ENCODE assay signal across 8 cellular contexts in genomic region chr17:42013740-42014139, GRCh38. TPM values are rescaled to one million over a fixed set of nuclear protein-coding genes. Genes with fewer than 3 reads are reported as not detected.
DNase-seq lines count a peak whose midpoint lies in the region; ATAC-seq and TF ChIP-seq lines count a peak whose summit lies in the region.
"Not testable (repeated sequence)": the region's sequence is repeated elsewhere in the genome, so short reads cannot be mapped to it uniquely, and the experiment has no call there.

No MANE protein-coding gene starts in this region.

- H3K27ac Mint-ChIP-seq in CD8-positive, alpha-beta memory T cell, result peak overlapping the region in 5 of 8 donors; percentile 31 to 83 (median 63)
- H3K27ac Mint-ChIP-seq in WTC11 (peak overlapping the region; percentile 95), endothelial cell (ENCODE audit: unreplicated experiment) (peak overlapping the region; percentile 59), memory B cell (peak overlapping the region; percentile 80), type B pancreatic cell (peak overlapping the region; percentile 46)

- not testable (repeated sequence) for H3K9me3 Mint-ChIP-seq in CD8-positive, alpha-beta memory T cell; WTC11; endothelial cell (ENCODE audit: unreplicated experiment); memory B cell; type B pancreatic cell

- 95% methylated on average over 12 of the region's 12 CpGs for WGBS in HUES64
- WGBS in psoas muscle, 3 donors, result 78 to 89% (median 78%) methylated on average over 12 of the region's 12 CpGs

- CTCF ChIA-PET in CD8-positive, alpha-beta memory T cell (lab: Charles Lee), result not testable (repeated sequence)
- CTCF ChIA-PET in WTC11 (lab: Charles Lee), result interaction anchor here (1.0 to 2.5 kb wide), 2 partner anchors 15 to 88 kb away, joined by 3 to 10 read pairs; no protein-coding TSS in a partner anchor

- peak overlapping the region in 4 of 7 donors; percentile 11 to 68 (median 32) for H3K4me3 Mint-ChIP-seq in CD8-positive, alpha-beta memory T cell
- H3K4me3 Mint-ChIP-seq in WTC11; endothelial cell (ENCODE audit: unreplicated experiment); memory B cell: not testable (repeated sequence)
- H3K4me3 Mint-ChIP-seq in type B pancreatic cell, result peak overlapping the region; percentile 40

- peaks cover 61% of the 10 kb centered on the region for H3K4me1 ChIP-seq in CD8-positive, alpha-beta memory T cell (ENCODE audit: insufficient read depth, low read length)
- H3K4me1 ChIP-seq in HUES64 (ENCODE audit: insufficient read depth, low read length) (peaks cover 36% of the 10 kb centered on the region), adipocyte (ENCODE audit: control insufficient read depth, insufficient read depth, low read length) (peaks cover 58% of the 10 kb centered on the region), psoas muscle (peaks cover 68% of the 10 kb centered on the region)

- H3K27ac ChIP-seq in CD8-positive, alpha-beta memory T cell (ENCODE audit: low read depth, low read length), result not testable (repeated sequence)
- H3K27ac ChIP-seq in HUES64 (ENCODE audit: low read depth, low read length) (peak overlapping the region; percentile 96), psoas muscle (peak overlapping the region; percentile 62)

- intact Hi-C loops in psoas muscle (cut with DNase I), result loop anchor here in 1 of 2 donors (5.0 kb wide), 1 partner anchor 36 kb away; no protein-coding TSS in a partner anchor

- peaks cover 0 to 52% (median 0%) of the 10 kb centered on the region in 3 donors for H3K36me3 Mint-ChIP-seq in CD8-positive, alpha-beta memory T cell
- H3K36me3 Mint-ChIP-seq in WTC11, result peaks cover 18% of the 10 kb centered on the region
- not testable (repeated sequence) for H3K36me3 Mint-ChIP-seq in endothelial cell (ENCODE audit: low read depth, unreplicated experiment); memory B cell; type B pancreatic cell

- not testable (repeated sequence) for H3K27me3 Mint-ChIP-seq in CD8-positive, alpha-beta memory T cell; WTC11 (ENCODE audit: low read depth); memory B cell; type B pancreatic cell
- H3K27me3 Mint-ChIP-seq in endothelial cell (ENCODE audit: unreplicated experiment), result peaks cover 14% of the 10 kb centered on the region

- H3K27me3 ChIP-seq in CD8-positive, alpha-beta memory T cell (ENCODE audit: insufficient read depth, low read length, poor library complexity, severe bottlenecking); HUES64 (ENCODE audit: insufficient read depth, low read length); adipocyte (replicated peaks; ENCODE audit: control insufficient read depth, insufficient read depth, low read length); psoas muscle (ENCODE audit: insufficient read depth in 3 of 3, low read length in 2 of 3): not testable (repeated sequence)

- H3K36me3 ChIP-seq in CD8-positive, alpha-beta memory T cell (ENCODE audit: insufficient read depth, low read length); HUES64 (ENCODE audit: insufficient read depth, low read length); adipocyte (ENCODE audit: control insufficient read depth, insufficient read depth, low read length, severe bottlenecking): not testable (repeated sequence)
- H3K36me3 ChIP-seq in psoas muscle (ENCODE audit: insufficient read depth in 1 of 2, low read depth in 1 of 2), result peaks cover 0 to 12% of the 10 kb centered on the region in 2 donors

- not testable (repeated sequence) for DNase-seq in CD8-positive, alpha-beta memory T cell; WTC11 (ENCODE audit: low spot score); adipocyte (ENCODE audit: low read depth); endothelial cell (ENCODE audit: low spot score); memory B cell (ENCODE audit: low spot score in 2 of 2); psoas muscle; type B pancreatic cell (ENCODE audit: extremely low spot score, unreplicated experiment)

- H3K9ac ChIP-seq in HUES64 (ENCODE audit: low read depth, low read length) (peak overlapping the region; percentile 63; the same call in 1 of the 2 replicates), adipocyte (ENCODE audit: low read length) (peak overlapping the region; percentile 41)

- TF ChIP-seq CTCF in WTC11 (IDR thresholded peaks at IDR 0.05); endothelial cell (IDR thresholded peaks at IDR 0.05; ENCODE audit: unreplicated experiment); psoas muscle (IDR thresholded peaks at IDR 0.05); type B pancreatic cell (conservative IDR thresholded peaks at IDR 0.05): not testable (repeated sequence)

- H3K4me1 Mint-ChIP-seq in CD8-positive, alpha-beta memory T cell, result peaks cover 69 to 87% (median 81%) of the 10 kb centered on the region in 3 donors
- peaks cover 59% of the 10 kb centered on the region for H3K4me1 Mint-ChIP-seq in WTC11
- peaks cover 34% of the 10 kb centered on the region for H3K4me1 Mint-ChIP-seq in endothelial cell (ENCODE audit: unreplicated experiment)
- H3K4me1 Mint-ChIP-seq in memory B cell, result peaks cover 53% of the 10 kb centered on the region
- peaks cover 21% of the 10 kb centered on the region for H3K4me1 Mint-ChIP-seq in type B pancreatic cell (ENCODE audit: unreplicated experiment)

- ATAC-seq in WTC11; memory B cell (ENCODE audit: low read depth); psoas muscle: not testable (repeated sequence)

- H3K9me3 ChIP-seq in CD8-positive, alpha-beta memory T cell (ENCODE audit: low read length); HUES64 (ENCODE audit: insufficient read depth, low read depth, low read length); adipocyte (ENCODE audit: control insufficient read depth, low read length); psoas muscle: not testable (repeated sequence)

- H3K4me3 ChIP-seq in CD8-positive, alpha-beta memory T cell (ENCODE audit: low read length); HUES64 (ENCODE audit: low read length); adipocyte (ENCODE audit: low read length); psoas muscle: not testable (repeated sequence)

- POLR2A ChIA-PET in CD8-positive, alpha-beta memory T cell (lab: Charles Lee); WTC11 (lab: Charles Lee): not testable (repeated sequence)

RNA-seq across cellular contexts. Expression of gene DNAJC7, which starts 3.5 kb away (rescaled TPM):
- total RNA-seq in CD8-positive, alpha-beta memory T cell, result 100 to 1,000 TPM; 111 TPM
- 74.6 TPM for polyA plus RNA-seq in CD8-positive, alpha-beta memory T cell
- 120 TPM for polyA plus RNA-seq in HUES64 (2013, experiment 1 of 2)
- 94.7 TPM for polyA plus RNA-seq in HUES64 (2013, experiment 2 of 2)
- 111 to 140 TPM (median 114 TPM) in 3 replicates for total RNA-seq in WTC11 (2021)
- total RNA-seq in endothelial cell (ENCODE audit: unreplicated experiment), result 92.8 TPM
- total RNA-seq in psoas muscle, result 100 to 1,000 TPM in 1 of 4 donors, 10 to 100 TPM in 3; 66.3 to 102 (median 76.9) TPM
- 100 to 1,000 TPM in 1 of 3 donors, 10 to 100 TPM in 2; 85.4 to 142 (median 93.3) TPM for polyA plus RNA-seq in psoas muscle
- 77.3 and 88.7 TPM in 2 replicates for total RNA-seq in type B pancreatic cell (ENCODE audit: low replicate concordance)

RNA-seq across cellular contexts. Expression of gene NKIRAS2, which starts 6.2 kb away (rescaled TPM):
- 10 to 100 TPM; 29.4 to 31.3 TPM for total RNA-seq in CD8-positive, alpha-beta memory T cell
- 33.5 TPM for polyA plus RNA-seq in CD8-positive, alpha-beta memory T cell
- 34.5 TPM for polyA plus RNA-seq in HUES64 (2013, experiment 1 of 2)
- 35.7 TPM for polyA plus RNA-seq in HUES64 (2013, experiment 2 of 2)
- total RNA-seq in WTC11 (2021), result 31.9 to 37.3 TPM (median 36.1 TPM) in 3 replicates
- total RNA-seq in endothelial cell (ENCODE audit: unreplicated experiment), result 67.4 TPM
- 10 to 100 TPM; 35.0 to 46.8 (median 39.4) TPM for total RNA-seq in psoas muscle
- polyA plus RNA-seq in psoas muscle, result 10 to 100 TPM; 41.5 to 81.1 (median 43.1) TPM
- total RNA-seq in type B pancreatic cell (ENCODE audit: low replicate concordance), result 44.7 and 45.0 TPM in 2 replicates

RNA-seq across cellular contexts. Expression of gene C17orf113, which starts 36.7 kb away (rescaled TPM):
- under 1 TPM; 0.15 to 0.20 TPM for total RNA-seq in CD8-positive, alpha-beta memory T cell
- polyA plus RNA-seq in CD8-positive, alpha-beta memory T cell, result 0.10 TPM
- 0.55 TPM for polyA plus RNA-seq in HUES64 (2013, experiment 1 of 2)
- 1.3 TPM for polyA plus RNA-seq in HUES64 (2013, experiment 2 of 2)
- total RNA-seq in WTC11 (2021) (1.9 to 2.8 TPM (median 2.5 TPM) in 3 replicates), endothelial cell (ENCODE audit: unreplicated experiment) (1.6 TPM), psoas muscle (1 to 10 TPM in 2 of 4 donors, under 1 TPM in 2; 0.56 to 1.2 (median 0.82) TPM), type B pancreatic cell (ENCODE audit: low replicate concordance) (2.1 and 3.0 TPM in 2 replicates)
- under 1 TPM; 0.08 to 0.22 (median 0.12) TPM for polyA plus RNA-seq in psoas muscle

RNA-seq across cellular contexts. Expression of gene CNP, which starts 47.1 kb away (rescaled TPM):
- total RNA-seq in CD8-positive, alpha-beta memory T cell, result 10 to 100 TPM; 70.3 to 71.6 TPM
- 35.3 TPM for polyA plus RNA-seq in CD8-positive, alpha-beta memory T cell
- polyA plus RNA-seq in HUES64 (2013, experiment 1 of 2), result 39.6 TPM
- 43.6 TPM for polyA plus RNA-seq in HUES64 (2013, experiment 2 of 2)
- total RNA-seq in WTC11 (2021), result 52.5 to 54.2 TPM (median 53.9 TPM) in 3 replicates
- total RNA-seq in endothelial cell (ENCODE audit: unreplicated experiment), result 82.1 TPM
- 10 to 100 TPM; 21.0 to 26.8 (median 22.9) TPM for total RNA-seq in psoas muscle
- polyA plus RNA-seq in psoas muscle, result 10 to 100 TPM; 17.6 to 22.6 (median 21.2) TPM
- total RNA-seq in type B pancreatic cell (ENCODE audit: low replicate concordance), result 60.0 and 84.3 TPM in 2 replicates
